21 cellular contexts compared by ENCODE assay signal in genomic region chr4:152806492-152807125, GRCh38. TPM values are rescaled to one million over a fixed set of nuclear protein-coding genes. Genes with fewer than 3 reads are reported as not detected.
DNase-seq lines count a peak whose midpoint lies in the region; ATAC-seq and TF ChIP-seq lines count a peak whose summit lies in the region.
"Had no signal": no experiment of that assay in that cellular context is flagged by ENCODE, and none has a peak within 500 bp of the region (broad histone marks: within the 10 kb centered on the region; RNA-seq: fewer than 3 reads in every experiment).

No MANE protein-coding gene starts in this region.

- H3K4me1 ChIP-seq in SJSA1 (replicated peaks), result peaks cover 10% of the 10 kb centered on the region
- H3K4me1 ChIP-seq in fibroblast of lung (ENCODE audit: control insufficient read depth, extremely low read depth, insufficient read depth, low read length), result no peaks in the 10 kb centered on the region
- peaks cover 46% of the 10 kb centered on the region for H3K4me1 ChIP-seq in Karpas-422 (ENCODE audit: low read length)
- H3K4me1 ChIP-seq: A549, adrenal gland had no signal

- no peak overlapping the region for H3K4me3 Mint-ChIP-seq in activated CD4-positive, alpha-beta T cell treated with anti-CD3 and anti-CD28 coated beads for 36 hours

- H3K9me2 ChIP-seq in Karpas-422 (replicated peaks; ENCODE audit: insufficient read depth, low read length), result no peaks in the 10 kb centered on the region

- no peaks in the 10 kb centered on the region for H3K27me3 Mint-ChIP-seq in activated CD4-positive, alpha-beta T cell treated with anti-CD3 and anti-CD28 coated beads for 36 hours
- H3K27me3 Mint-ChIP-seq: naive thymus-derived CD4-positive, alpha-beta T cell had no signal

- H3K27ac ChIP-seq in SJSA1 (0 out of 2 replicates have a peak overlapping the region, but pooled peaks have one; percentile 16), fibroblast of lung (ENCODE audit: insufficient read depth, low read length) (no peak overlapping the region), Karpas-422 (ENCODE audit: low read length) (no peak overlapping the region)
- H3K27ac ChIP-seq: A549, adrenal gland, upper lobe of left lung had no signal

- POLR2A ChIA-PET in activated CD4-positive, alpha-beta T cell treated with anti-CD3 and anti-CD28 coated beads for 36 hours (lab: Charles Lee), result no interaction called here

- DNase-seq in activated CD4-positive, alpha-beta T cell treated with anti-CD3 and anti-CD28 coated beads for 36 hours, result no peak
- no peak for DNase-seq in activated CD4-positive, alpha-beta T cell treated with anti-CD3 and anti-CD28 coated beads for 1 hour
- no peak for DNase-seq in SJSA1 (ENCODE audit: low read depth in 1 of 2, low spot score in 2 of 2)
- peak; percentile 14 to 32 for DNase-seq in fibroblast of lung (ENCODE audit: low read depth in 2 of 2)
- DNase-seq in stimulated activated naive CD8-positive, alpha-beta T cell treated with anti-CD3 and anti-CD28 coated beads, Interleukin-15, Interleukin-2, amounts not matched to agents 100 U/mL and 50 U/mL, for 24 hours, result no peak
- no peak for DNase-seq in kidney tubule cell (ENCODE audit: low spot score)
- DNase-seq in Karpas-422, result no peak
- DNase-seq: adrenal gland; effector memory CD4-positive, alpha-beta T cell; H7; heart left ventricle; naive thymus-derived CD4-positive, alpha-beta T cell; NCI-H1436; NCI-H526; Right ventricle myocardium superior; stomach; upper lobe of left lung had no signal

- peaks cover 20% of the 10 kb centered on the region for H3K36me3 Mint-ChIP-seq in activated CD4-positive, alpha-beta T cell treated with anti-CD3 and anti-CD28 coated beads for 36 hours (ENCODE audit: low read depth)

- no peaks in the 10 kb centered on the region for H3K9me3 ChIP-seq in SJSA1 (replicated peaks)
- H3K9me3 ChIP-seq in fibroblast of lung (ENCODE audit: control insufficient read depth, insufficient read depth, low read depth, low read length), result no peaks in the 10 kb centered on the region
- H3K9me3 ChIP-seq in Karpas-422 (ENCODE audit: low read length), result no peaks in the 10 kb centered on the region
- H3K9me3 ChIP-seq: A549, adrenal gland, heart left ventricle, stomach, upper lobe of left lung had no signal

- no peak overlapping the region for H3K4me2 ChIP-seq in fibroblast of lung (ENCODE audit: extremely low read depth, insufficient read depth, low read length)
- H3K4me2 ChIP-seq in Karpas-422 (ENCODE audit: low read depth, low read length, poor library complexity, severe bottlenecking), result no peak overlapping the region
- H3K4me2 ChIP-seq: A549 had no signal

- peaks cover 4% of the 10 kb centered on the region for H3K9me3 Mint-ChIP-seq in activated CD4-positive, alpha-beta T cell treated with anti-CD3 and anti-CD28 coated beads for 36 hours (ENCODE audit: low read depth)

- CTCF ChIA-PET in activated CD4-positive, alpha-beta T cell treated with anti-CD3 and anti-CD28 coated beads for 36 hours (lab: Charles Lee), result interaction anchor here (1.6 kb wide), 1 partner anchor 21 kb away, joined by 3 read pairs; no protein-coding TSS in a partner anchor

- H3K79me2 ChIP-seq in fibroblast of lung (ENCODE audit: control insufficient read depth, insufficient read depth, low read length), result peaks cover 11% of the 10 kb centered on the region
- H3K79me2 ChIP-seq in Karpas-422 (ENCODE audit: low read length), result peaks cover 90% of the 10 kb centered on the region

- no peak for TF ChIP-seq CTCF in fibroblast of lung (conservative IDR thresholded peaks at IDR 0.05 in 1 of 2, IDR thresholded peaks at IDR 0.05 in 1 of 2; ENCODE audit: low read depth in 1 of 2, low read length in 2 of 2)

- H2AFZ ChIP-seq in fibroblast of lung (ENCODE audit: low read length) (no peak overlapping the region), Karpas-422 (ENCODE audit: low read length) (no peak overlapping the region)

- H3K9ac ChIP-seq in fibroblast of lung (ENCODE audit: insufficient read depth, low read length) (no peak overlapping the region), Karpas-422 (ENCODE audit: low read length) (no peak overlapping the region)

- H4K20me1 ChIP-seq in fibroblast of lung (ENCODE audit: control insufficient read depth, extremely low read depth, insufficient read depth, low read length) (no peaks in the 10 kb centered on the region), Karpas-422 (ENCODE audit: insufficient read depth, low read depth, low read length) (no peaks in the 10 kb centered on the region)

- intact Hi-C loops in activated CD4-positive, alpha-beta T cell treated with anti-CD3 and anti-CD28 coated beads for 36 hours (cut with DNase I, micrococcal nuclease), result loop anchor here in 1 of 2 experiments (1.0 kb wide), 1 partner anchor 26 kb away; no protein-coding TSS in a partner anchor

- H3K4me3 ChIP-seq in SJSA1, result no peak overlapping the region
- no peak overlapping the region for H3K4me3 ChIP-seq in fibroblast of lung (replicated peaks in 1 of 4; ENCODE audit: control extremely low read depth in 1 of 4, insufficient read depth in 1 of 4, low read depth in 3 of 4, low read length in 4 of 4)
- H3K4me3 ChIP-seq in Karpas-422 (ENCODE audit: low read length), result no peak overlapping the region
- H3K4me3 ChIP-seq: A549; adrenal gland; BLaER1 treated with 17β-estradiol and CSF1 and Interleukin-3, amounts not matched to agents 10 nM and 100 nM; heart left ventricle; lung; stomach; upper lobe of left lung had no signal

- H3K27me3 ChIP-seq in SJSA1 (replicated peaks) (no peaks in the 10 kb centered on the region), fibroblast of lung (ENCODE audit: control insufficient read depth, insufficient read depth, low read length) (no peaks in the 10 kb centered on the region), Karpas-422 (ENCODE audit: low read length) (no peaks in the 10 kb centered on the region)
- H3K27me3 ChIP-seq: adrenal gland; BLaER1 treated with 17β-estradiol and CSF1 and Interleukin-3, amounts not matched to agents 10 nM and 100 nM; heart left ventricle; stomach; upper lobe of left lung had no signal

- H3K36me3 ChIP-seq in SJSA1, result peaks cover 9% of the 10 kb centered on the region; the same call in 1 of the 2 replicates
- no peaks in the 10 kb centered on the region for H3K36me3 ChIP-seq in fibroblast of lung (ENCODE audit: control insufficient read depth, insufficient read depth, low read length)
- peaks cover 18% of the 10 kb centered on the region for H3K36me3 ChIP-seq in Karpas-422 (ENCODE audit: insufficient read depth, low read length)
- H3K36me3 ChIP-seq: adrenal gland, heart left ventricle, stomach, upper lobe of left lung had no signal

- H3K4me1 Mint-ChIP-seq in activated CD4-positive, alpha-beta T cell treated with anti-CD3 and anti-CD28 coated beads for 36 hours, result peaks cover 19% of the 10 kb centered on the region

- peak; percentile 34 for ATAC-seq in activated CD4-positive, alpha-beta T cell treated with anti-CD3 and anti-CD28 coated beads for 36 hours
- ATAC-seq in stimulated activated naive CD8-positive, alpha-beta T cell treated with anti-CD3 and anti-CD28 coated beads, Interleukin-15, Interleukin-2, amounts not matched to agents 100 U/mL and 50 U/mL, for 24 hours, result peak; percentile 34
- no peak for ATAC-seq in HG02623 (IDR thresholded peaks at IDR 0.05; ENCODE audit: unreplicated experiment)
- ATAC-seq: A549; heart left ventricle; naive thymus-derived CD4-positive, alpha-beta T cell had no signal

- H3K27ac Mint-ChIP-seq in activated CD4-positive, alpha-beta T cell treated with anti-CD3 and anti-CD28 coated beads for 36 hours, result no peak overlapping the region

RNA-seq across cellular contexts. Expression of gene ARFIP1, which starts 26.9 kb away (rescaled TPM):
- total RNA-seq in activated CD4-positive, alpha-beta T cell treated with anti-CD3 and anti-CD28 coated beads for 36 hours, result 10 to 100 TPM in 1 of 2 experiments, 1 to 10 TPM in 1; 8.4 to 10.5 TPM
- 38.1 and 46.4 TPM in 2 replicates for total RNA-seq in SJSA1 (2014; rRNA removed; shearing (Covaris generic))
- total RNA-seq in fibroblast of lung, result 40.8 and 42.4 TPM in 2 replicates
- polyA plus RNA-seq in fibroblast of lung, result 26.5 and 35.6 TPM in 2 replicates
- 25.8 and 28.9 TPM in 2 replicates for polyA plus RNA-seq in fibroblast of lung (2012)
- 1.0 and 4.2 TPM in 2 replicates for polyA minus RNA-seq in fibroblast of lung (ENCODE audit: low replicate concordance)
- total RNA-seq in Karpas-422 (2014; rRNA removed; shearing (Covaris generic); ENCODE audit: low replicate concordance), result 81.7 and 90.2 TPM in 2 replicates

RNA-seq across cellular contexts. Expression of gene TIGD4, which starts 27.1 kb away (rescaled TPM):
- under 1 TPM; 0.27 to 0.28 TPM for total RNA-seq in activated CD4-positive, alpha-beta T cell treated with anti-CD3 and anti-CD28 coated beads for 36 hours
- total RNA-seq in SJSA1 (2014; rRNA removed; shearing (Covaris generic)), result 0.18 TPM in 1 of 2 replicates, not detected in the other
- under 0.01 TPM in 2 replicates for total RNA-seq in fibroblast of lung
- polyA plus RNA-seq in fibroblast of lung, result 0.03 and 0.08 TPM in 2 replicates
- not detected in 2 replicates for polyA plus RNA-seq in fibroblast of lung (2012)
- polyA minus RNA-seq in fibroblast of lung (ENCODE audit: low replicate concordance), result not detected in 2 replicates
- total RNA-seq in Karpas-422 (2014; rRNA removed; shearing (Covaris generic); ENCODE audit: low replicate concordance), result 3.1 TPM in 1 of 2 replicates, not detected in the other

Comparison
In these comparisons a context has a peak if more than half of its experiments do, and no peak if none do; other contexts are left out.
1. DNase-seq: peak in fibroblast of lung (2 of 2); none in activated CD4-positive, alpha-beta T cell treated with anti-CD3 and anti-CD28 coated beads for 36 hours (single experiment), activated CD4-positive, alpha-beta T cell treated with anti-CD3 and anti-CD28 coated beads for 1 hour (single experiment), SJSA1 (0 of 2), stimulated activated naive CD8-positive, alpha-beta T cell treated with anti-CD3 and anti-CD28 coated beads, Interleukin-15, Interleukin-2, amounts not matched to agents 100 U/mL and 50 U/mL, for 24 hours (single experiment), kidney tubule cell (single experiment) and Karpas-422 (single experiment).